ENCODE assay signal across 22 cellular contexts in genomic region chr2:112973156-112973555, GRCh38. TPM values are rescaled to one million over a fixed set of nuclear protein-coding genes. Genes with fewer than 3 reads are reported as not detected.
"Had no signal": no experiment of that assay in that cellular context is flagged by ENCODE, and none has a peak within 500 bp of the region (broad histone marks: within the 10 kb centered on the region; RNA-seq: fewer than 3 reads in every experiment).

No MANE protein-coding gene starts in this region.

- FAIRE-seq: RCC 7860 had no signal

- H3K9me3 ChIP-seq: MG63 had no signal

- H3K36me3 ChIP-seq: brain microvascular endothelial cell, MG63 had no signal

- H3K27ac ChIP-seq: brain microvascular endothelial cell had no signal

- H3K4me3 ChIP-seq: MG63 had no signal

- DNase-seq: activated CD4-positive, alpha-beta T cell treated with anti-CD3 and anti-CD28 coated beads for 4 hours; activated CD4-positive, alpha-beta T cell treated with anti-CD3 and anti-CD28 coated beads, Interleukin-2, amount 50 U/mL, for 48 hours; activated gamma-delta T cell treated with Interleukin-2 at 50 U/mL for 16 hours; activated naive CD4-positive, alpha-beta T cell treated with anti-CD3 and anti-CD28 coated beads, Interleukin-2, amount 10 ng/mL, durations not matched to agents 7 days and 5 days; activated naive CD8-positive, alpha-beta T cell treated with anti-CD3 and anti-CD28 coated beads for 36 hours; activated T-cell treated with anti-CD3 and anti-CD28 coated beads for 4 hours; activated T-cell treated with anti-CD3 and anti-CD28 coated beads, Interleukin-2, amount 50 U/mL, for 48 hours; brain microvascular endothelial cell; caudate nucleus; KG1; MG63; NCI-H1105; NCI-H1436; NCI-H1694 treated with DMSO at 0.1 percent for 48 hours; NCI-H2029 treated with DMSO at 0.1 percent for 48 hours; NCI-H446; SHP77 treated with DMSO at 0.1 percent for 48 hours had no signal

RNA-seq across cellular contexts. Expression of gene IL36G, which starts 4.7 kb away (rescaled TPM):
- total RNA-seq: activated naive CD8-positive, alpha-beta T cell treated with anti-CD3 and anti-CD28 coated beads for 36 hours; LHCN-M2; SK-MEL-5 had no signal
- polyA plus RNA-seq: adipose tissue had no signal

RNA-seq across cellular contexts. Expression of gene IL36A, which starts 32.1 kb away (rescaled TPM):
- total RNA-seq: activated naive CD8-positive, alpha-beta T cell treated with anti-CD3 and anti-CD28 coated beads for 36 hours; activated T-helper 17 cell treated with anti-CD3 and anti-CD28 coated beads, Interleukin-2, amount 50 U/mL, for 72 hours; LHCN-M2; SK-MEL-5 had no signal
